2 cellular contexts compared by ENCODE assay signal in the genomic region with DNA sequence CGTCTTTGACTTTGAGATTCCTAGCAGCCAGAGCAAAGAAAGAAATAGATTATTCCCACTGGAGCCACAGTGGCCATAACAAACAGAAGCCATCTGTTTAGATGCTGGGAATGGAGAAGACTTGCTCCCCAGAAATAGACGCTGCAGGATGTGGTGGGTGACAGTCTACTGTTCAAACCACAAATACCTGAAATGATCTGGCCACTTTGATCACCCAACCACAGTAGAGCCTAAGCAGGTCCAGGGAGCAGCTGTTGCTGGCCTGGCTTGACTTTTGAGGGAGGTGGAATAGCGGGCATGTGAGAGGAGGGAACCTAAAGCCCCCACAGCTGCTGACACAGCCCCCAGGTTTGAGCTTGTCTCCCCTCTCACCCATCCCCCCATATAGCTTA.
TF ChIP-seq lines count a peak whose summit lies in the region.

No MANE protein-coding gene starts in this region.

TF ChIP-seq in SK-N-SH, 30 proteins besides CTCF, POLR2A, EP300 and RAD21 (continued from another document):
- no peak for TF ChIP-seq FOSL2 (IDR thresholded peaks at IDR 0.05; ENCODE audit: borderline replicate concordance, low read depth)
- TF ChIP-seq, protein P1, sequence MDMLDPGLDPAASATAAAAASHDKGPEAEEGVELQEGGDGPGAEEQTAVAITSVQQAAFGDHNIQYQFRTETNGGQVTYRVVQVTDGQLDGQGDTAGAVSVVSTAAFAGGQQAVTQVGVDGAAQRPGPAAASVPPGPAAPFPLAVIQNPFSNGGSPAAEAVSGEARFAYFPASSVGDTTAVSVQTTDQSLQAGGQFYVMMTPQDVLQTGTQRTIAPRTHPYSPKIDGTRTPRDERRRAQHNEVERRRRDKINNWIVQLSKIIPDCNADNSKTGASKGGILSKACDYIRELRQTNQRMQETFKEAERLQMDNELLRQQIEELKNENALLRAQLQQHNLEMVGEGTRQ (IDR thresholded peaks at IDR 0.05; ENCODE audit: borderline replicate concordance, low read depth, low read length), result no peak
- TF ChIP-seq JUND (IDR thresholded peaks at IDR 0.05), result no peak
- TF ChIP-seq FOXM1 (IDR thresholded peaks at IDR 0.05; ENCODE audit: low read depth), result no peak

TF ChIP-seq in SK-N-SH treated with all-trans-retinoic acid at 6 μM for 48 hours, 23 proteins besides CTCF, POLR2A, EP300 and RAD21 (continued from another document):
- TF ChIP-seq, protein P2, sequence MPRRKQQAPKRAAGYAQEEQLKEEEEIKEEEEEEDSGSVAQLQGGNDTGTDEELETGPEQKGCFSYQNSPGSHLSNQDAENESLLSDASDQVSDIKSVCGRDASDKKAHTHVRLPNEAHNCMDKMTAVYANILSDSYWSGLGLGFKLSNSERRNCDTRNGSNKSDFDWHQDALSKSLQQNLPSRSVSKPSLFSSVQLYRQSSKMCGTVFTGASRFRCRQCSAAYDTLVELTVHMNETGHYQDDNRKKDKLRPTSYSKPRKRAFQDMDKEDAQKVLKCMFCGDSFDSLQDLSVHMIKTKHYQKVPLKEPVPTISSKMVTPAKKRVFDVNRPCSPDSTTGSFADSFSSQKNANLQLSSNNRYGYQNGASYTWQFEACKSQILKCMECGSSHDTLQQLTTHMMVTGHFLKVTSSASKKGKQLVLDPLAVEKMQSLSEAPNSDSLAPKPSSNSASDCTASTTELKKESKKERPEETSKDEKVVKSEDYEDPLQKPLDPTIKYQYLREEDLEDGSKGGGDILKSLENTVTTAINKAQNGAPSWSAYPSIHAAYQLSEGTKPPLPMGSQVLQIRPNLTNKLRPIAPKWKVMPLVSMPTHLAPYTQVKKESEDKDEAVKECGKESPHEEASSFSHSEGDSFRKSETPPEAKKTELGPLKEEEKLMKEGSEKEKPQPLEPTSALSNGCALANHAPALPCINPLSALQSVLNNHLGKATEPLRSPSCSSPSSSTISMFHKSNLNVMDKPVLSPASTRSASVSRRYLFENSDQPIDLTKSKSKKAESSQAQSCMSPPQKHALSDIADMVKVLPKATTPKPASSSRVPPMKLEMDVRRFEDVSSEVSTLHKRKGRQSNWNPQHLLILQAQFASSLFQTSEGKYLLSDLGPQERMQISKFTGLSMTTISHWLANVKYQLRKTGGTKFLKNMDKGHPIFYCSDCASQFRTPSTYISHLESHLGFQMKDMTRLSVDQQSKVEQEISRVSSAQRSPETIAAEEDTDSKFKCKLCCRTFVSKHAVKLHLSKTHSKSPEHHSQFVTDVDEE (CRISPR knock-in tag; IDR thresholded peaks at IDR 0.05), result no peak
- TF ChIP-seq, protein P3, sequence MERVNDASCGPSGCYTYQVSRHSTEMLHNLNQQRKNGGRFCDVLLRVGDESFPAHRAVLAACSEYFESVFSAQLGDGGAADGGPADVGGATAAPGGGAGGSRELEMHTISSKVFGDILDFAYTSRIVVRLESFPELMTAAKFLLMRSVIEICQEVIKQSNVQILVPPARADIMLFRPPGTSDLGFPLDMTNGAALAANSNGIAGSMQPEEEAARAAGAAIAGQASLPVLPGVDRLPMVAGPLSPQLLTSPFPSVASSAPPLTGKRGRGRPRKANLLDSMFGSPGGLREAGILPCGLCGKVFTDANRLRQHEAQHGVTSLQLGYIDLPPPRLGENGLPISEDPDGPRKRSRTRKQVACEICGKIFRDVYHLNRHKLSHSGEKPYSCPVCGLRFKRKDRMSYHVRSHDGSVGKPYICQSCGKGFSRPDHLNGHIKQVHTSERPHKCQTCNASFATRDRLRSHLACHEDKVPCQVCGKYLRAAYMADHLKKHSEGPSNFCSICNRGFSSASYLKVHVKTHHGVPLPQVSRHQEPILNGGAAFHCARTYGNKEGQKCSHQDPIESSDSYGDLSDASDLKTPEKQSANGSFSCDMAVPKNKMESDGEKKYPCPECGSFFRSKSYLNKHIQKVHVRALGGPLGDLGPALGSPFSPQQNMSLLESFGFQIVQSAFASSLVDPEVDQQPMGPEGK (CRISPR knock-in tag; IDR thresholded peaks at IDR 0.05; ENCODE audit: borderline replicate concordance), result no peak
- TF ChIP-seq ARNTL (CRISPR knock-in tag; IDR thresholded peaks at IDR 0.05; ENCODE audit: borderline replicate concordance, low read depth) (no peak), TOX (CRISPR knock-in tag; IDR thresholded peaks at IDR 0.05; ENCODE audit: borderline replicate concordance) (no peak)
TF ChIP-seq in SK-N-SH treated with all-trans-retinoic acid at 6 μM for 48 hours: peak in this region for 0.
